In genomic region chr12:93888964-93889363, GRCh38 we compare ENCODE assay signal across 6 cellular contexts.
"Had no signal": no experiment of that assay in that cellular context is flagged by ENCODE, and none has a peak within 500 bp of the region (broad histone marks: within the 10 kb centered on the region; RNA-seq: fewer than 3 reads in every experiment).

No MANE protein-coding gene starts in this region.

- H3K4me3 ChIP-seq: GM23338 had no signal

- DNase-seq: H9, HCEC 1CT, KBM-7 had no signal

- H3K4me2 ChIP-seq: GM23338 had no signal

- H3K27ac Mint-ChIP-seq: GM23338 had no signal

- H2AFZ ChIP-seq: GM23338 had no signal

- H3K9me3 Mint-ChIP-seq: GM23338, H9 had no signal

- H3K27ac ChIP-seq: HL-60 had no signal

- ATAC-seq: GM23338, HepG2 had no signal
